In genomic region chrX:65630771-65631170, GRCh38 we compare ENCODE assay signal across 2 cellular contexts.
A peak's percentile ranks its signal among the peaks of the same experiment; 100 is the strongest.
TF ChIP-seq lines count a peak whose summit lies in the region.

No MANE protein-coding gene starts in this region.

TF ChIP-seq in IMR-90, 13 proteins besides CTCF, POLR2A, EP300 and RAD21:
- TF ChIP-seq MAZ (IDR thresholded peaks at IDR 0.05; ENCODE audit: borderline replicate concordance, low read depth, low read length): no peak
- peak; percentile 80 for TF ChIP-seq CEBPB (IDR thresholded peaks at IDR 0.05; ENCODE audit: low read depth, low read length)

TF ChIP-seq in K562, 482 proteins besides CTCF, POLR2A, EP300 and RAD21:
- TF ChIP-seq ZNF253 (CRISPR knock-in tag; conservative IDR thresholded peaks at IDR 0.05) (no peak), MIER1 (IDR thresholded peaks at IDR 0.05; ENCODE audit: low read depth) (no peak), YBX1 (IDR thresholded peaks at IDR 0.05) (no peak), TCF7L2 (IDR thresholded peaks at IDR 0.05; ENCODE audit: low read depth, low read length) (no peak), MCM2 (IDR thresholded peaks at IDR 0.05; ENCODE audit: low read depth) (no peak), IRF1 (CRISPR knock-in tag; IDR thresholded peaks at IDR 0.05; ENCODE audit: borderline replicate concordance) (no peak), ELF4 (CRISPR knock-in tag; IDR thresholded peaks at IDR 0.05) (no peak), KDM4B (IDR thresholded peaks at IDR 0.05; ENCODE audit: borderline replicate concordance in 2 of 2, low read depth in 1 of 2) (no peak), ZFP91 (CRISPR knock-in tag; IDR thresholded peaks at IDR 0.05) (no peak), CEBPG (CRISPR knock-in tag; IDR thresholded peaks at IDR 0.05) (no peak), CEBPG (tag; conservative IDR thresholded peaks at IDR 0.05 in 1 of 2, IDR thresholded peaks at IDR 0.05 in 1 of 2) (peak; percentile 16 to 58; a peak in 2 of 4 replicates), CEBPB (tag; IDR thresholded peaks at IDR 0.05) (peak; percentile 18; the same call in 1 of the 2 replicates), RREB1 (CRISPR knock-in tag; IDR thresholded peaks at IDR 0.05) (no peak), HDAC1 (IDR thresholded peaks at IDR 0.05) (no peak)
TF ChIP-seq in K562: peak in this region for 2.
